8 cellular contexts compared by ENCODE assay signal in the genomic region with DNA sequence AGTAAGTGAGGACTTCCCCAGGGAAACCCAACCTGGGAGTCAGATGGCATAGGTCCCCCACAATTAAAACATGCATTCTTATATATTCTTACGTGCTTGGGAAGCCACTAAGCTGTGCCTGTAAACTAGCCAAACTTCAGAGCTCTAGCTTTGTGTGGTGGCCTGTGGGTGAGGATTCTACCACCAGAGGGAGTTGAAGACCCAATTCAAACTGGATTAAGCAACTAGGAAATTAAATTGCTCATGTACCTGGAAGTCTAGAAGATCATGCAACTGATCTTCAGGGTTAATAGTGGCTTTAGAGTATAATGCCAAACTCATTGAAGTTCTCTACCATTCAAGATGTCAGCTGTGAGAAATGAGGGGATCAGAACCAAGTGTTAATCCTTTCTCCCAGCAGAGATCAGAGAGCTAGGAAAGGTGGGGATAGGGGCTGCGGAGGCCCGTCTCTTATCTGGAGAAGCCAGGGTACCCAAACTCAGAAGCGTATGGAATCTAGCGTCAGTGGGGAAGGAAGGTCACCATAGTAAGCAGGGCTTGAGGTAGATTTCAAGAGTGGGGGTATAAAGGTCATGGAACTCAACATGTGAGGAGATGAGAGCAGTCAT. TPM values are rescaled to one million over a fixed set of nuclear protein-coding genes. Genes with fewer than 3 reads are reported as not detected.
A peak's percentile ranks its signal among the peaks of the same experiment; 100 is the strongest.
DNase-seq lines count a peak whose midpoint lies in the region; ATAC-seq, FAIRE-seq and TF ChIP-seq lines count a peak whose summit lies in the region.

No MANE protein-coding gene starts in this region.

- no peaks in the 10 kb centered on the region for H4K20me1 ChIP-seq in endothelial cell of umbilical vein (replicated peaks; ENCODE audit: control insufficient read depth, extremely low read depth, insufficient read depth, low read length)
- H4K20me1 ChIP-seq in neural progenitor cell (ENCODE audit: low read depth) = no peaks in the 10 kb centered on the region

- ATAC-seq in HG03442 (IDR thresholded peaks at IDR 0.05; ENCODE audit: unreplicated experiment) (no peak), HG02571 (IDR thresholded peaks at IDR 0.05; ENCODE audit: unreplicated experiment) (no peak)

- no TSS peak for BruUV-seq in endothelial cell of umbilical vein (replicated peaks; lab: Mats Ljungman, UMichigan)

- H3K36me3 ChIP-seq in H7 (replicated peaks; ENCODE audit: control insufficient read depth, insufficient read depth, low read length) = no peaks in the 10 kb centered on the region
- no peaks in the 10 kb centered on the region for H3K36me3 ChIP-seq in endothelial cell of umbilical vein (ENCODE audit: control insufficient read depth in 2 of 2, extremely low read depth in 1 of 2, insufficient read depth in 2 of 2, low read length in 2 of 2)
- no peaks in the 10 kb centered on the region for H3K36me3 ChIP-seq in neural progenitor cell

- H3K4me2 ChIP-seq in endothelial cell of umbilical vein (ENCODE audit: insufficient read depth, low read length) (no peak overlapping the region), neural progenitor cell (no peak overlapping the region)

- H3K27me3 Mint-ChIP-seq in neural progenitor cell (ENCODE audit: insufficient read depth, low read depth) = peaks cover 6% of the 10 kb centered on the region

- no peaks in the 10 kb centered on the region for H3K9me3 Mint-ChIP-seq in neural progenitor cell

- dilution Hi-C loops in endothelial cell of umbilical vein (cut with MboI; ENCODE audit: extremely low pct_ligation_motif_present, low sequenced_read_pairs) = no loop called here

- no peaks in the 10 kb centered on the region for H3K36me3 Mint-ChIP-seq in neural progenitor cell

- FAIRE-seq in endothelial cell of umbilical vein (lab: Jason Lieb, UNC) = peak; percentile 65

- H3K4me1 Mint-ChIP-seq in neural progenitor cell = peaks cover 3% of the 10 kb centered on the region

- H3K9me3 ChIP-seq in endothelial cell of umbilical vein (replicated peaks; ENCODE audit: control insufficient read depth, insufficient read depth, low read length) (no peaks in the 10 kb centered on the region), neural progenitor cell (ENCODE audit: low read depth) (no peaks in the 10 kb centered on the region)

- H3K27ac ChIP-seq in C4-2B = no peak overlapping the region
- no peak overlapping the region for H3K27ac ChIP-seq in endothelial cell of umbilical vein (ENCODE audit: insufficient read depth, low read depth, low read length)
- no peak overlapping the region for H3K27ac ChIP-seq in neural progenitor cell

- no peak for TF ChIP-seq POLR2A in endothelial cell of umbilical vein (IDR thresholded peaks at IDR 0.05; ENCODE audit: low read depth, low read length)

- no peak overlapping the region for H3K4me3 Mint-ChIP-seq in neural progenitor cell

- H2AFZ ChIP-seq in endothelial cell of umbilical vein (ENCODE audit: low read depth, low read length) (peak overlapping the region; percentile 9), neural progenitor cell (replicated peaks) (no peak overlapping the region)

- TF ChIP-seq CTCF in C4-2B (conservative IDR thresholded peaks at IDR 0.05) (peak; percentile 66), endothelial cell of umbilical vein (IDR thresholded peaks at IDR 0.05; ENCODE audit: extremely low read depth in 1 of 2, insufficient read depth in 1 of 2, low read depth in 1 of 2, low read length in 2 of 2) (peak; percentile 75 to 76), neural progenitor cell (IDR thresholded peaks at IDR 0.05) (peak; percentile 73)

- no peak overlapping the region for H3K27ac Mint-ChIP-seq in neural progenitor cell

- no peak overlapping the region for H3K9ac ChIP-seq in endothelial cell of umbilical vein (replicated peaks; ENCODE audit: extremely low read depth, insufficient read depth, low read length)
- H3K9ac ChIP-seq in neural progenitor cell = no peak overlapping the region

- H3F3A ChIP-seq in neural progenitor cell (ENCODE audit: low read depth) = no peaks in the 10 kb centered on the region

- POLR2A ChIA-PET in endothelial cell of umbilical vein (lab: Charles Lee) = interaction anchor here (0.6 to 0.7 kb wide), 2 partner anchors 167 to 225 kb away, joined by 3 read pairs; no protein-coding TSS in a partner anchor

- intact Hi-C loops in endothelial cell of umbilical vein (cut with micrococcal nuclease) = loop anchor here (5.0 kb wide), 4 partner anchors 53 to 1367 kb away; no protein-coding TSS in a partner anchor

- no peaks in the 10 kb centered on the region for H3K79me2 ChIP-seq in endothelial cell of umbilical vein (ENCODE audit: control insufficient read depth, insufficient read depth, low read length)
- H3K79me2 ChIP-seq in neural progenitor cell (ENCODE audit: low read depth) = no peaks in the 10 kb centered on the region

- H3K27me3 ChIP-seq in H7 (ENCODE audit: control insufficient read depth, insufficient read depth, low read length) = no peaks in the 10 kb centered on the region
- no peaks in the 10 kb centered on the region for H3K27me3 ChIP-seq in endothelial cell of umbilical vein (ENCODE audit: control insufficient read depth in 2 of 2, insufficient read depth in 2 of 2, low read length in 2 of 2)
- H3K27me3 ChIP-seq in neural progenitor cell = no peaks in the 10 kb centered on the region

- no peaks in the 10 kb centered on the region for H3K9me1 ChIP-seq in endothelial cell of umbilical vein (replicated peaks; ENCODE audit: control insufficient read depth, extremely low read depth, insufficient read depth, low read length)

- H3K4me3 ChIP-seq in H7 (ENCODE audit: insufficient read depth, low read depth, low read length) = no peak overlapping the region
- H3K4me3 ChIP-seq in endothelial cell of umbilical vein (replicated peaks in 1 of 3; ENCODE audit: insufficient read depth in 1 of 3, low read depth in 1 of 3, low read length in 3 of 3) = no peak overlapping the region
- H3K4me3 ChIP-seq in neural progenitor cell = no peak overlapping the region

- peaks cover 12% of the 10 kb centered on the region for H3K4me1 ChIP-seq in endothelial cell of umbilical vein (ENCODE audit: control insufficient read depth, extremely low read depth, insufficient read depth, low read length)
- H3K4me1 ChIP-seq in neural progenitor cell = peaks cover 10% of the 10 kb centered on the region

- DNase-seq in H7 = peak; percentile 22
- peak; percentile 19 for DNase-seq in NOMO-1 treated with DMSO at 0.1 percent for 48 hours (lab: John Stamatoyannopoulos, UW; ENCODE audit: unreplicated experiment)
- peak; percentile 78 for DNase-seq in endothelial cell of umbilical vein (ENCODE audit: low read depth, low spot score)
- DNase-seq in neural progenitor cell (ENCODE audit: low spot score) = peak; percentile 58
- no peak for DNase-seq in ecto neural progenitor cell (ENCODE audit: low spot score)

- CTCF ChIA-PET in endothelial cell of umbilical vein (lab: Charles Lee) = interaction anchor here (0.6 to 2.0 kb wide), 61 partner anchors 8 to 1388 kb away, joined by 3 to 32 read pairs (median 4); a partner anchor contains a TSS

TF ChIP-seq in endothelial cell of umbilical vein, 7 proteins besides CTCF, POLR2A, EP300 and RAD21:
- TF ChIP-seq GATA2 (IDR thresholded peaks at IDR 0.05; ENCODE audit: insufficient read depth, insufficient read length, low read depth, low read length) = no peak
- TF ChIP-seq FOS (IDR thresholded peaks at IDR 0.05; ENCODE audit: borderline replicate concordance, insufficient read depth, low read length) = no peak
- no peak for TF ChIP-seq EZH2 (IDR thresholded peaks at IDR 0.05; ENCODE audit: borderline replicate concordance, low read depth, low read length, severe bottlenecking)
TF ChIP-seq in endothelial cell of umbilical vein: peak in this region for 0.

RNA-seq across cellular contexts. Expression of a gene that starts 53.2 kb away (rescaled TPM):
- total RNA-seq in H7 (2014; rRNA removed; shearing (Covaris generic)) = 0.04 and 0.14 TPM in 2 replicates
- total RNA-seq in endothelial cell of umbilical vein = 10.4 and 16.9 TPM in 2 replicates
- 5.1 and 6.0 TPM in 2 replicates for polyA plus RNA-seq in endothelial cell of umbilical vein
- 5.5 and 7.1 TPM in 2 replicates for polyA plus RNA-seq in endothelial cell of umbilical vein (2011; cell fraction: cytosol; rRNA removed)
- 8.0 and 8.8 TPM in 2 replicates for polyA plus RNA-seq in endothelial cell of umbilical vein (2011; cell fraction: nucleus; rRNA removed)
- 5.5 and 9.0 TPM in 2 replicates for polyA plus RNA-seq in endothelial cell of umbilical vein (2012)
- 10.1 and 12.0 TPM in 2 replicates for polyA minus RNA-seq in endothelial cell of umbilical vein
- not detected for polyA minus RNA-seq in endothelial cell of umbilical vein (2011; cell fraction: cytosol; rRNA and poly(A)+ RNA removed)
- polyA minus RNA-seq in endothelial cell of umbilical vein (2011; cell fraction: nucleus; rRNA and poly(A)+ RNA removed) = 22.0 and 38.6 TPM in 2 replicates
- 0.34 and 0.43 TPM in 2 replicates for total RNA-seq in neural progenitor cell (ENCODE audit: low replicate concordance)
